ENCODE assay signal across 12 cellular contexts in genomic region chr2:216618785-216619184, GRCh38. TPM values are rescaled to one million over a fixed set of nuclear protein-coding genes. Genes with fewer than 3 reads are reported as not detected.
A peak's percentile ranks its signal among the peaks of the same experiment; 100 is the strongest.
DNase-seq lines count a peak whose midpoint lies in the region; ATAC-seq and TF ChIP-seq lines count a peak whose summit lies in the region.
"Had no signal": no experiment of that assay in that cellular context is flagged by ENCODE, and none has a peak within 500 bp of the region (broad histone marks: within the 10 kb centered on the region; RNA-seq: fewer than 3 reads in every experiment).

No MANE protein-coding gene starts in this region.

- no peaks in the 10 kb centered on the region for H3K36me3 ChIP-seq in Loucy (ENCODE audit: insufficient read depth, low read length)
- H3K36me3 ChIP-seq: heart right ventricle had no signal

- TF ChIP-seq CTCF in Loucy (conservative IDR thresholded peaks at IDR 0.05; ENCODE audit: low read length) (no peak), brain (conservative IDR thresholded peaks at IDR 0.05) (no peak), osteocyte (IDR thresholded peaks at IDR 0.05) (no peak)

- H3K36me3 Mint-ChIP-seq in brain (no peaks in the 10 kb centered on the region), osteocyte (ENCODE audit: unreplicated experiment) (no peaks in the 10 kb centered on the region)
- H3K36me3 Mint-ChIP-seq in natural killer cell treated with Interleukin-12 subunit alpha and Interleukin-12 subunit beta and Interleukin-15 and Interleukin-18, amount 100 ng/mL, for 72 hours: no peaks in the 10 kb centered on the region

- peaks cover 71% of the 10 kb centered on the region for H3K4me1 Mint-ChIP-seq in brain
- peaks cover 35% of the 10 kb centered on the region for H3K4me1 Mint-ChIP-seq in osteocyte (ENCODE audit: unreplicated experiment)
- H3K4me1 Mint-ChIP-seq in natural killer cell treated with Interleukin-12 subunit alpha and Interleukin-12 subunit beta and Interleukin-15 and Interleukin-18, amount 100 ng/mL, for 72 hours (ENCODE audit: low read depth in 2 of 2): peaks cover 0 to 7% of the 10 kb centered on the region in 2 donors

- no peaks in the 10 kb centered on the region for H3K27me3 Mint-ChIP-seq in brain
- no peaks in the 10 kb centered on the region for H3K27me3 Mint-ChIP-seq in osteocyte (ENCODE audit: unreplicated experiment)
- peaks cover 0 to 12% of the 10 kb centered on the region in 2 donors for H3K27me3 Mint-ChIP-seq in natural killer cell treated with Interleukin-12 subunit alpha and Interleukin-12 subunit beta and Interleukin-15 and Interleukin-18, amount 100 ng/mL, for 72 hours

- peaks cover 0 to 7% (median 0%) of the 10 kb centered on the region in 5 experiments for H3K9me3 Mint-ChIP-seq in brain
- no peaks in the 10 kb centered on the region for H3K9me3 Mint-ChIP-seq in osteocyte (ENCODE audit: unreplicated experiment)
- no peaks in the 10 kb centered on the region for H3K9me3 Mint-ChIP-seq in natural killer cell treated with Interleukin-12 subunit alpha and Interleukin-12 subunit beta and Interleukin-15 and Interleukin-18, amount 100 ng/mL, for 72 hours
- H3K9me3 Mint-ChIP-seq: dendritic cell treated with granulocyte-macrophage colony-stimulating factor and Interleukin-4, amounts not matched to agents 40 ng/mL and 50 ng/mL, for 4 days had no signal

- peaks cover 60% of the 10 kb centered on the region for H3K4me1 ChIP-seq in Loucy (ENCODE audit: insufficient read depth, low read length, poor library complexity, severe bottlenecking)

- H3K4me3 Mint-ChIP-seq in brain: peak overlapping the region; percentile 10 to 69 (median 44)
- no peak overlapping the region for H3K4me3 Mint-ChIP-seq in osteocyte (ENCODE audit: unreplicated experiment)
- H3K4me3 Mint-ChIP-seq in natural killer cell treated with Interleukin-12 subunit alpha and Interleukin-12 subunit beta and Interleukin-15 and Interleukin-18, amount 100 ng/mL, for 72 hours: no peak overlapping the region
- H3K4me3 Mint-ChIP-seq: dendritic cell treated with granulocyte-macrophage colony-stimulating factor and Interleukin-4, amounts not matched to agents 40 ng/mL and 50 ng/mL, for 4 days had no signal

- peak overlapping the region; percentile 79 for H3K4me2 ChIP-seq in Loucy (ENCODE audit: low read depth, low read length, poor library complexity, severe bottlenecking)

- H4K20me1 ChIP-seq in Loucy (ENCODE audit: insufficient read depth, low read length, poor library complexity, severe bottlenecking): no peaks in the 10 kb centered on the region

- DNase-seq in NCI-H2171 treated with DMSO at 0.1 percent for 48 hours (lab: John Stamatoyannopoulos, UW) (peak; percentile 50), NCI-H2171 (lab: John Stamatoyannopoulos, UW) (no peak), osteocyte (ENCODE audit: extremely low spot score, unreplicated experiment) (no peak)
- DNase-seq in activated CD8-positive, alpha-beta memory T cell treated with anti-CD3 and anti-CD28 coated beads for 24 hours: no peak
- no peak for DNase-seq in natural killer cell treated with Interleukin-12 subunit alpha and Interleukin-12 subunit beta and Interleukin-15 and Interleukin-18, amount 100 ng/mL, for 72 hours (ENCODE audit: low spot score)
- no peak for DNase-seq in stimulated activated CD4-positive, alpha-beta T cell treated with anti-CD3 and anti-CD28 coated beads, Interleukin-2, amount 100 ng/mL, for 24 hours
- DNase-seq: activated effector memory CD4-positive, alpha-beta T cell treated with Interleukin-2 at 50 U/mL for 16 hours; heart right ventricle had no signal

- H3K27me3 ChIP-seq in Loucy (ENCODE audit: insufficient read depth, low read length, poor library complexity, severe bottlenecking): no peaks in the 10 kb centered on the region
- H3K27me3 ChIP-seq: heart right ventricle had no signal

- peaks cover 16% of the 10 kb centered on the region for H3F3A ChIP-seq in Loucy (ENCODE audit: low read depth)

- peak overlapping the region; percentile 62 for H3K4me3 ChIP-seq in Loucy (ENCODE audit: low read length, poor library complexity, severe bottlenecking)
- H3K4me3 ChIP-seq: heart right ventricle had no signal

- H3K27ac Mint-ChIP-seq in brain: peak overlapping the region; percentile 84 to 98 (median 94)
- H3K27ac Mint-ChIP-seq in osteocyte (ENCODE audit: unreplicated experiment): peak overlapping the region; percentile 91
- H3K27ac Mint-ChIP-seq in natural killer cell treated with Interleukin-12 subunit alpha and Interleukin-12 subunit beta and Interleukin-15 and Interleukin-18, amount 100 ng/mL, for 72 hours: peak overlapping the region in 1 of 2 donors; percentile 42

- H2AFZ ChIP-seq in Loucy (ENCODE audit: low read length): peak overlapping the region; percentile 38; the same call in 1 of the 2 replicates

- peak overlapping the region; percentile 79 for H3K9ac ChIP-seq in Loucy (ENCODE audit: low read depth, low read length, poor library complexity, severe bottlenecking)

- no peaks in the 10 kb centered on the region; the same call in 1 of the 2 replicates for H3K79me2 ChIP-seq in Loucy (ENCODE audit: insufficient read depth, low read length)

- ATAC-seq in natural killer cell treated with Interleukin-12 subunit alpha and Interleukin-12 subunit beta and Interleukin-15 and Interleukin-18, amount 100 ng/mL, for 72 hours: no peak
- ATAC-seq: Right ventricle myocardium inferior had no signal

- no peaks in the 10 kb centered on the region for H3K9me2 ChIP-seq in Loucy (replicated peaks; ENCODE audit: low read depth, low read length)

- no peaks in the 10 kb centered on the region for H3K9me3 ChIP-seq in Loucy (ENCODE audit: insufficient read depth, low read depth, low read length)
- H3K9me3 ChIP-seq: heart right ventricle had no signal

RNA-seq across cellular contexts. Expression of gene IGFBP2, which starts 14.4 kb away (rescaled TPM):
- 233 TPM for polyA plus RNA-seq in brain (ENCODE audit: insufficient read depth, low read depth, low replicate concordance)
- 2,796 and 2,855 TPM in 2 replicates for total RNA-seq in osteocyte
- total RNA-seq in natural killer cell treated with Interleukin-12 subunit alpha and Interleukin-12 subunit beta and Interleukin-15 and Interleukin-18, amount 100 ng/mL, for 72 hours: under 1 TPM in 1 of 2 donors, not detected in 1; 0.81 TPM

Comparison
In these comparisons a context has a peak if more than half of its experiments do, and no peak if none do; other contexts are left out.
1. H3K4me3 Mint-ChIP-seq: peak in brain (5 of 5); none in osteocyte (single experiment) and natural killer cell treated with Interleukin-12 subunit alpha and Interleukin-12 subunit beta and Interleukin-15 and Interleukin-18, amount 100 ng/mL, for 72 hours (single experiment).
2. RNA of gene IGFBP2, which starts 14.4 kb away (total RNA-seq): 2,796 to 2,855 TPM in osteocyte; 0.81 TPM in natural killer cell treated with Interleukin-12 subunit alpha and Interleukin-12 subunit beta and Interleukin-15 and Interleukin-18, amount 100 ng/mL, for 72 hours; every median in the first group is over 1,000 times any median in the second.